ENCODE assay signal across 16 cellular contexts in the genomic region with DNA sequence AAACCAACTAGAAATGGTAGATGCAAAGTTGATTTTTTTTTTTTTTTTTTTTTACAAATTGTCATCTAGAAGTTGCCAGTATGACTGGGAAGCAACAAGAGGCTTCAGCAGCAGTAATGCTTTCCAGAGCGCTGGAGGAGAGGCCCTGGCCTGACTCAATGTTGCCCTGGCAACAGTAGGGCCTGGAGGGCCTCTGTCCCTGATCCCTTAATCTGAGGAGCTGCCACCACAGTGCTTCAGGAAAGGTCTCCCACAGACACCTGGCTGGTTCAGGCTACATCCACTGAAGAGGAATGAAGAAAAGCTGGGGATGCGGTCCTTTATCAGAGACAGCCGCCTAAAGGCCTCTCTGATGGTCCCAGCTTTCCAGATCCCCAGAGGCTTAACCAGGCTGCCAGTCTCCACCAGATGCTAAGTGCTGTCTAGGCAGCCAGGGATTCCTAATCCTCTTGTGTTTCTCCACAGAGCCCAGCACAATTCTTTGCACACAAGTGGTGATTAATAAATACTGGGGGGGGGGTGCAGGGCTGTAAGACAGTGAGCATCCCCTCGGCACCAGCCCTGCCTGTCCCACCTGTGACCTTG. TPM values are rescaled to one million over a fixed set of nuclear protein-coding genes. Genes with fewer than 3 reads are reported as not detected.
A peak's percentile ranks its signal among the peaks of the same experiment; 100 is the strongest.
DNase-seq lines count a peak whose midpoint lies in the region; ATAC-seq and TF ChIP-seq lines count a peak whose summit lies in the region.
"Had no signal": no experiment of that assay in that cellular context is flagged by ENCODE, and none has a peak within 500 bp of the region (broad histone marks: within the 10 kb centered on the region; RNA-seq: fewer than 3 reads in every experiment).

No MANE protein-coding gene starts in this region.

- H3K36me3 ChIP-seq in WERI-Rb-1, result peaks cover 5% of the 10 kb centered on the region; the same call in 1 of the 2 replicates

- H3K4me3 ChIP-seq in AG10803 (ENCODE audit: low read length) (no peak overlapping the region), WERI-Rb-1 (ENCODE audit: low read depth, low read length) (no peak overlapping the region), lower leg skin (ENCODE audit: low read depth, poor library complexity, severe bottlenecking) (no peak overlapping the region)
- H3K4me3 ChIP-seq: PC-9 had no signal

- DNase-seq in AG10803 (ENCODE audit: low read depth), result peak; percentile 19
- DNase-seq in ELF-1 (ENCODE audit: low read depth, low spot score), result peak; percentile 53
- peak; percentile 69 for DNase-seq in WERI-Rb-1
- peak; percentile 39 for DNase-seq in left kidney (ENCODE audit: low read depth, low spot score)
- no peak for DNase-seq in lower leg skin (ENCODE audit: low spot score in 2 of 2)
- no peak for DNase-seq in left colon
- DNase-seq in SHP77 (lab: John Stamatoyannopoulos, UW), result no peak
- DNase-seq in activated effector memory CD4-positive, alpha-beta T cell treated with anti-CD3 and anti-CD28 coated beads, Interleukin-2, amount 50 U/mL, for 16 hours, result no peak
- DNase-seq: CD8-positive, alpha-beta T cell; H7; Karpas-422; NCI-H1105 treated with DMSO at 0.1 percent for 48 hours; NCI-H187; NCI-H2171 treated with DMSO at 0.1 percent for 48 hours; NCI-H526; PC-9 had no signal

- intact Hi-C loops in lower leg skin (cut with DNase I; ENCODE audit: low total_unique reads) (no loop called here), left colon (cut with DNase I, micrococcal nuclease) (no loop called here)

- no peaks in the 10 kb centered on the region for H3K27me3 ChIP-seq in WERI-Rb-1 (ENCODE audit: insufficient read depth, low read depth, severe bottlenecking)

- TF ChIP-seq POLR2A in lower leg skin (IDR thresholded peaks at IDR 0.05), result no peak

- H3K27ac ChIP-seq in WERI-Rb-1, result no peak overlapping the region
- H3K27ac ChIP-seq: PC-9 had no signal

- WGBS in lower leg skin, 2 donors, result 80 to 85% methylated on average over 4 of the region's 4 CpGs

- no peaks in the 10 kb centered on the region for H3K9me3 ChIP-seq in WERI-Rb-1 (ENCODE audit: severe bottlenecking)

- TF ChIP-seq CTCF in AG10803 (conservative IDR thresholded peaks at IDR 0.05; ENCODE audit: low read length), result no peak
- no peak for TF ChIP-seq CTCF in WERI-Rb-1 (IDR thresholded peaks at IDR 0.05; ENCODE audit: low read depth, low read length)
- no peak for TF ChIP-seq CTCF in lower leg skin (IDR thresholded peaks at IDR 0.05)

- ATAC-seq in left colon, result no peak
- ATAC-seq: CD8-positive, alpha-beta T cell had no signal

RNA-seq across cellular contexts. Expression of a gene that starts 33.7 kb away (rescaled TPM):
- total RNA-seq in lower leg skin (10 to 100 TPM; 10.6 to 18.7 (median 15.4) TPM), left colon (10 to 100 TPM in 1 of 2 donors, 1 to 10 TPM in 1; 10.0 to 10.3 TPM)

Comparison
In these comparisons a context has a peak if more than half of its experiments do, and no peak if none do; other contexts are left out.
1. DNase-seq: peak in AG10803 (single experiment), ELF-1 (single experiment), WERI-Rb-1 (single experiment) and left kidney (single experiment); none in lower leg skin (0 of 2), left colon (0 of 2), SHP77 (0 of 2) and activated effector memory CD4-positive, alpha-beta T cell treated with anti-CD3 and anti-CD28 coated beads, Interleukin-2, amount 50 U/mL, for 16 hours (single experiment).